35 cellular contexts compared by ENCODE assay signal in genomic region chr19:19545707-19546106, GRCh38.
"Had no signal": no experiment of that assay in that cellular context is flagged by ENCODE, and none has a peak within 500 bp of the region (broad histone marks: within the 10 kb centered on the region; RNA-seq: fewer than 3 reads in every experiment).

No MANE protein-coding gene starts in this region.

- H3K27me3 Mint-ChIP-seq: activated CD4-positive, alpha-beta memory T cell treated with anti-CD3 and anti-CD28 coated beads for 36 hours; activated CD8-positive, alpha-beta T cell treated with anti-CD3 and anti-CD28 coated beads for 36 hours; activated T-helper 17 cell treated with anti-CD3 and anti-CD28 coated beads, Interleukin-2, amount 50 U/mL, for 72 hours had no signal

- H3K27ac Mint-ChIP-seq: activated B cell treated with CpG ODN at 0.5 μM for 24 hours; activated CD4-positive, alpha-beta memory T cell treated with anti-CD3 and anti-CD28 coated beads for 36 hours; activated CD4-positive, alpha-beta T cell treated with anti-CD3 and anti-CD28 coated beads, Interleukin-2, amount 10 ng/mL, durations not matched to agents 24 days and 14 days; activated CD8-positive, alpha-beta T cell treated with anti-CD3 and anti-CD28 coated beads for 36 hours; activated naive CD4-positive, alpha-beta T cell treated with anti-CD3 and anti-CD28 coated beads for 36 hours; activated naive CD4-positive, alpha-beta T cell treated with anti-CD3 and anti-CD28 coated beads, Interleukin-2, amount 50 U/mL, for 72 hours; activated T-cell treated with anti-CD3 and anti-CD28 coated beads, Interleukin-2, amount 50 U/mL, for 72 hours; activated T-helper 1 cell treated with anti-CD3 and anti-CD28 coated beads, Interleukin-12 subunit alpha, Interleukin-12 subunit beta, Interleukin-2, Interleukin-4 antibody, amounts not matched to agents 30 ng/mL and 10 ng/mL and 1 ng/mL, durations not matched to agents 14 hours and 24 hours and 36 hours; activated T-helper 17 cell treated with anti-CD3 and anti-CD28 coated beads, Interleukin-2, amount 50 U/mL, for 72 hours; T-helper 1 cell treated with Interleukin-12 subunit alpha and Interleukin-12 subunit beta and Interleukin-4 antibody, amounts not matched to agents 30 μg/mL and 1 μg/mL, for 36 hours; T-helper 2 cell treated with Interferon-gamma antibody and Interleukin-4, amounts not matched to agents 5 μg/mL and 100 μg/mL, for 36 hours had no signal

- H3K4me1 Mint-ChIP-seq: activated T-helper 17 cell treated with anti-CD3 and anti-CD28 coated beads, Interleukin-2, amount 50 U/mL, for 72 hours had no signal

- DNase-seq: activated B cell treated with CpG ODN at 0.5 μM for 24 hours; activated CD4-positive, alpha-beta memory T cell treated with anti-CD3 and anti-CD28 coated beads for 36 hours; activated CD4-positive, alpha-beta T cell treated with anti-CD3 and anti-CD28 coated beads for 4 hours; activated CD4-positive, alpha-beta T cell treated with anti-CD3 and anti-CD28 coated beads, Interleukin-2, amount 10 ng/mL, durations not matched to agents 24 days and 14 days; activated CD4-positive, alpha-beta T cell treated with anti-CD3 and anti-CD28 coated beads, Interleukin-2, amount 50 U/mL, for 1 hour; activated CD4-positive, alpha-beta T cell treated with anti-CD3 and anti-CD28 coated beads, Interleukin-2, amount 50 U/mL, for 4 hours; activated CD4-positive, CD25-positive, alpha-beta regulatory T cell treated with anti-CD3 and anti-CD28 coated beads, Interleukin-2, amount 50 U/mL, for 72 hours; activated CD8-positive, alpha-beta memory T cell treated with anti-CD3 and anti-CD28 coated beads, Interleukin-2, amount 50 U/mL, for 4 hours; activated CD8-positive, alpha-beta T cell treated with anti-CD3 and anti-CD28 coated beads for 36 hours; activated effector memory CD4-positive, alpha-beta T cell treated with anti-CD3 and anti-CD28 coated beads, Interleukin-2, amount 50 U/mL, for 16 hours; activated gamma-delta T cell treated with Interleukin-2 at 50 U/mL for 16 hours; activated naive CD4-positive, alpha-beta T cell; activated naive CD4-positive, alpha-beta T cell treated with anti-CD3 and anti-CD28 coated beads for 36 hours; activated naive CD4-positive, alpha-beta T cell treated with anti-CD3 and anti-CD28 coated beads, Interleukin-2, amount 50 U/mL, for 16 hours; activated T-cell treated with anti-CD3 and anti-CD28 coated beads for 4 hours; activated T-cell treated with anti-CD3 and anti-CD28 coated beads, Interleukin-2, amount 50 U/mL, for 1 hour; activated T-cell treated with anti-CD3 and anti-CD28 coated beads, Interleukin-2, amount 50 U/mL, for 4 hours; activated T-cell treated with anti-CD3 and anti-CD28 coated beads, Interleukin-2, amount 50 U/mL, for 72 hours; adrenal gland; amniotic stem cell; aorta; body of pancreas; brain microvascular endothelial cell; central memory CD4-positive, alpha-beta T cell; SW 1271; T-helper 1 cell; T-helper 2 cell; T-helper 9 cell; WERI-Rb-1 had no signal

- H3K9me3 Mint-ChIP-seq: activated B cell treated with CpG ODN at 0.5 μM for 24 hours; activated CD4-positive, alpha-beta memory T cell treated with anti-CD3 and anti-CD28 coated beads for 36 hours; activated CD4-positive, alpha-beta T cell treated with anti-CD3 and anti-CD28 coated beads, Interleukin-2, amount 10 ng/mL, durations not matched to agents 24 days and 14 days; activated CD8-positive, alpha-beta T cell treated with anti-CD3 and anti-CD28 coated beads for 36 hours; activated naive CD4-positive, alpha-beta T cell treated with anti-CD3 and anti-CD28 coated beads for 36 hours; activated naive CD4-positive, alpha-beta T cell treated with anti-CD3 and anti-CD28 coated beads, Interleukin-2, amount 50 U/mL, for 72 hours; activated T-cell treated with anti-CD3 and anti-CD28 coated beads, Interleukin-2, amount 50 U/mL, for 4 hours; activated T-cell treated with anti-CD3 and anti-CD28 coated beads, Interleukin-2, amount 50 U/mL, for 72 hours; activated T-helper 1 cell treated with anti-CD3 and anti-CD28 coated beads, Interleukin-12 subunit alpha, Interleukin-12 subunit beta, Interleukin-2, Interleukin-4 antibody, amounts not matched to agents 30 ng/mL and 10 ng/mL and 1 ng/mL, durations not matched to agents 14 hours and 24 hours and 36 hours; activated T-helper 17 cell treated with anti-CD3 and anti-CD28 coated beads, Interleukin-2, amount 50 U/mL, for 72 hours; T-helper 1 cell treated with Interleukin-12 subunit alpha and Interleukin-12 subunit beta and Interleukin-4 antibody, amounts not matched to agents 30 μg/mL and 1 μg/mL, for 36 hours; T-helper 2 cell treated with Interferon-gamma antibody and Interleukin-4, amounts not matched to agents 5 μg/mL and 100 μg/mL, for 36 hours had no signal

- H3K4me3 ChIP-seq: adrenal gland, body of pancreas, breast epithelium had no signal

- H3K4me3 Mint-ChIP-seq: activated B cell treated with CpG ODN at 0.5 μM for 24 hours; activated CD4-positive, alpha-beta memory T cell treated with anti-CD3 and anti-CD28 coated beads for 36 hours; activated CD4-positive, alpha-beta T cell treated with anti-CD3 and anti-CD28 coated beads, Interleukin-2, amount 10 ng/mL, durations not matched to agents 24 days and 14 days; activated CD8-positive, alpha-beta T cell treated with anti-CD3 and anti-CD28 coated beads for 36 hours; activated naive CD4-positive, alpha-beta T cell treated with anti-CD3 and anti-CD28 coated beads for 36 hours; activated T-cell treated with anti-CD3 and anti-CD28 coated beads, Interleukin-2, amount 50 U/mL, for 4 hours; activated T-cell treated with anti-CD3 and anti-CD28 coated beads, Interleukin-2, amount 50 U/mL, for 72 hours; activated T-helper 1 cell treated with anti-CD3 and anti-CD28 coated beads, Interleukin-12 subunit alpha, Interleukin-12 subunit beta, Interleukin-2, Interleukin-4 antibody, amounts not matched to agents 30 ng/mL and 10 ng/mL and 1 ng/mL, durations not matched to agents 14 hours and 24 hours and 36 hours; activated T-helper 17 cell treated with anti-CD3 and anti-CD28 coated beads, Interleukin-2, amount 50 U/mL, for 72 hours; T-helper 1 cell treated with Interleukin-12 subunit alpha and Interleukin-12 subunit beta and Interleukin-4 antibody, amounts not matched to agents 30 μg/mL and 1 μg/mL, for 36 hours; T-helper 2 cell treated with Interferon-gamma antibody and Interleukin-4, amounts not matched to agents 5 μg/mL and 100 μg/mL, for 36 hours had no signal

- H3K9me3 ChIP-seq: adrenal gland, body of pancreas, breast epithelium had no signal

- ATAC-seq: activated CD8-positive, alpha-beta T cell treated with anti-CD3 and anti-CD28 coated beads for 36 hours; activated naive CD4-positive, alpha-beta T cell treated with anti-CD3 and anti-CD28 coated beads, Interleukin-2, amount 50 U/mL, for 72 hours; activated T-cell treated with anti-CD3 and anti-CD28 coated beads, Interleukin-2, amount 50 U/mL, for 4 hours; activated T-cell treated with anti-CD3 and anti-CD28 coated beads, Interleukin-2, amount 50 U/mL, for 72 hours; activated T-helper 17 cell treated with anti-CD3 and anti-CD28 coated beads, Interleukin-2, amount 50 U/mL, for 72 hours; body of pancreas had no signal

- H3K36me3 Mint-ChIP-seq: activated CD4-positive, alpha-beta memory T cell treated with anti-CD3 and anti-CD28 coated beads for 36 hours; activated naive CD4-positive, alpha-beta T cell treated with anti-CD3 and anti-CD28 coated beads, Interleukin-2, amount 50 U/mL, for 72 hours had no signal

- H3K27ac ChIP-seq: adrenal gland, body of pancreas, brain microvascular endothelial cell, breast epithelium, WERI-Rb-1 had no signal

- H3K36me3 ChIP-seq: adrenal gland, brain microvascular endothelial cell, breast epithelium, WERI-Rb-1 had no signal
